ENCODE assay signal across 9 cellular contexts in genomic region chr19:38683393-38684077, GRCh38. TPM values are rescaled to one million over a fixed set of nuclear protein-coding genes. Genes with fewer than 3 reads are reported as not detected.
DNase-seq lines count a peak whose midpoint lies in the region; ATAC-seq lines count a peak whose summit lies in the region.
"Had no signal": no experiment of that assay in that cellular context is flagged by ENCODE, and none has a peak within 500 bp of the region (broad histone marks: within the 10 kb centered on the region; RNA-seq: fewer than 3 reads in every experiment).

No MANE protein-coding gene starts in this region.

- ATAC-seq in esophagus mucosa (peak; percentile 89), HG03280 (IDR thresholded peaks at IDR 0.05; ENCODE audit: unreplicated experiment) (no peak), HG03175 (IDR thresholded peaks at IDR 0.05; ENCODE audit: unreplicated experiment) (no peak)
- ATAC-seq in naive thymus-derived CD4-positive, alpha-beta T cell: peak; percentile 58

- H3K4me1 ChIP-seq in GM23248 (ENCODE audit: insufficient read depth): peaks cover 79% of the 10 kb centered on the region
- H3K4me1 ChIP-seq in naive thymus-derived CD4-positive, alpha-beta T cell (ENCODE audit: control insufficient read depth in 2 of 2, insufficient read depth in 2 of 2, low read length in 2 of 2): peaks cover 18 to 84% of the 10 kb centered on the region in 2 donors
- H3K4me1 ChIP-seq in thymus (ENCODE audit: control insufficient read depth, insufficient read depth, low read length): peaks cover 9% of the 10 kb centered on the region

- H3K4me3 ChIP-seq in GM23248 (peak overlapping the region; percentile 26; the same call in 1 of the 2 replicates), thymus (ENCODE audit: low read length) (no peak overlapping the region)
- H3K4me3 ChIP-seq in naive thymus-derived CD4-positive, alpha-beta T cell (ENCODE audit: low read length): no peak overlapping the region

- peaks cover 66% of the 10 kb centered on the region for H3F3A ChIP-seq in GM23248 (ENCODE audit: insufficient read depth)

- H3K4me2 ChIP-seq in GM23248 (ENCODE audit: unreplicated experiment): peak overlapping the region; percentile 75

- H3K79me2 ChIP-seq in GM23248 (ENCODE audit: insufficient read depth): peaks cover 91% of the 10 kb centered on the region

- no peaks in the 10 kb centered on the region for H4K20me1 ChIP-seq in GM23248 (ENCODE audit: insufficient read depth)

- peaks cover 0 to 3% (median 0%) of the 10 kb centered on the region in 11 donors for H3K9me3 Mint-ChIP-seq in naive thymus-derived CD4-positive, alpha-beta T cell
- H3K9me3 Mint-ChIP-seq: activated naive CD4-positive, alpha-beta T cell treated with anti-CD3 and anti-CD28 coated beads, Interleukin-2, amount 50 U/mL, for 24 hours had no signal

- peaks cover 33 to 88% (median 55%) of the 10 kb centered on the region in 7 donors for H3K4me1 Mint-ChIP-seq in naive thymus-derived CD4-positive, alpha-beta T cell

- WGBS in GM23248 (ENCODE audit: low coverage in 1 of 2, low lambda C conversion rate in 2 of 2, missing lambda C conversion rate in 2 of 2), 2 experiments: 21 to 26% methylated on average over 10 of the region's 10 CpGs
- WGBS in thymus: 64% methylated on average over 10 of the region's 10 CpGs

- peak overlapping the region in 1 of 10 donors; percentile 38 for H3K4me3 Mint-ChIP-seq in naive thymus-derived CD4-positive, alpha-beta T cell
- H3K4me3 Mint-ChIP-seq: activated naive CD4-positive, alpha-beta T cell treated with anti-CD3 and anti-CD28 coated beads, Interleukin-2, amount 50 U/mL, for 24 hours had no signal

- CTCF ChIA-PET in naive thymus-derived CD4-positive, alpha-beta T cell (lab: Charles Lee): no interaction called here

- H3K27ac ChIP-seq in GM23248: peak overlapping the region; percentile 99
- H3K27ac ChIP-seq in naive thymus-derived CD4-positive, alpha-beta T cell (ENCODE audit: low read depth, low read length): no peak overlapping the region
- H3K27ac ChIP-seq in thymus (ENCODE audit: low read depth): peak overlapping the region; percentile 74

- peak overlapping the region; percentile 84 for H3K9ac ChIP-seq in GM23248

- H3K36me3 ChIP-seq in GM23248 (ENCODE audit: low read depth): peaks cover 7% of the 10 kb centered on the region; the same call in 1 of the 2 replicates
- H3K36me3 ChIP-seq in naive thymus-derived CD4-positive, alpha-beta T cell (ENCODE audit: control insufficient read depth in 2 of 3, insufficient read depth in 3 of 3, low read length in 3 of 3): no peaks in the 10 kb centered on the region
- H3K36me3 ChIP-seq in thymus (ENCODE audit: control insufficient read depth, insufficient read depth): no peaks in the 10 kb centered on the region

- H3K9me3 ChIP-seq in GM23248 (ENCODE audit: low read depth) (no peaks in the 10 kb centered on the region), thymus (ENCODE audit: control insufficient read depth) (no peaks in the 10 kb centered on the region)
- no peaks in the 10 kb centered on the region for H3K9me3 ChIP-seq in naive thymus-derived CD4-positive, alpha-beta T cell (ENCODE audit: control insufficient read depth in 2 of 3, low read length in 3 of 3)

- in situ Hi-C loops in GM23248 (cut with MboI): no loop called here

- H2AFZ ChIP-seq in GM23248: no peak overlapping the region

- H3K27me3 ChIP-seq in GM23248 (replicated peaks; ENCODE audit: insufficient read depth) (no peaks in the 10 kb centered on the region), thymus (ENCODE audit: control insufficient read depth, insufficient read depth) (no peaks in the 10 kb centered on the region)
- H3K27me3 ChIP-seq in naive thymus-derived CD4-positive, alpha-beta T cell (ENCODE audit: control insufficient read depth in 2 of 2, insufficient read depth in 2 of 2, low read length in 2 of 2): no peaks in the 10 kb centered on the region

- DNase-seq in GM23248 (peak; percentile 93), NCI-H774 (lab: John Stamatoyannopoulos, UW) (peak; percentile 7), activated T-cell treated with anti-CD3 and anti-CD28 coated beads for 24 hours (ENCODE audit: low read depth) (peak; percentile 44)
- DNase-seq in naive thymus-derived CD4-positive, alpha-beta T cell: peak in 1 of 9 donors; percentile 37

- H3K27ac Mint-ChIP-seq in naive thymus-derived CD4-positive, alpha-beta T cell: peak overlapping the region in 1 of 9 donors; percentile 75
- H3K27ac Mint-ChIP-seq: activated naive CD4-positive, alpha-beta T cell treated with anti-CD3 and anti-CD28 coated beads, Interleukin-2, amount 50 U/mL, for 24 hours had no signal

- POLR2A ChIA-PET in naive thymus-derived CD4-positive, alpha-beta T cell (lab: Charles Lee): no interaction called here

- H3K9me2 ChIP-seq in GM23248 (ENCODE audit: insufficient read depth): no peaks in the 10 kb centered on the region

- intact Hi-C loops in naive thymus-derived CD4-positive, alpha-beta T cell (cut with micrococcal nuclease): no loop called here

- no peaks in the 10 kb centered on the region for H3K27me3 Mint-ChIP-seq in naive thymus-derived CD4-positive, alpha-beta T cell
- H3K27me3 Mint-ChIP-seq: activated naive CD4-positive, alpha-beta T cell treated with anti-CD3 and anti-CD28 coated beads, Interleukin-2, amount 50 U/mL, for 24 hours had no signal

- peaks cover 0 to 27% (median 8%) of the 10 kb centered on the region in 5 donors for H3K36me3 Mint-ChIP-seq in naive thymus-derived CD4-positive, alpha-beta T cell

RNA-seq across cellular contexts. Expression of gene ACTN4, which starts 36.1 kb away (rescaled TPM):
- total RNA-seq in GM23248 (2014; rRNA removed; shearing (Covaris generic)): 467 and 477 TPM in 2 replicates
- polyA plus RNA-seq in GM23248 (2016; fragmentation: Nextera tagmentation; extraction: Ambion mirVana) (84.6 and 85.7 TPM in 2 replicates), thymus (124 TPM)
- total RNA-seq in esophagus mucosa: 455 TPM
- 100 to 1,000 TPM in 2 of 5 experiments, 10 to 100 TPM in 3; 49.2 to 355 (median 54.4) TPM for total RNA-seq in naive thymus-derived CD4-positive, alpha-beta T cell
- 1 to 10 TPM; 2.8 to 3.9 TPM for polyA plus RNA-seq in naive thymus-derived CD4-positive, alpha-beta T cell

Comparison
In these comparisons a context has a peak if more than half of its experiments do, and no peak if none do; other contexts are left out.
1. ATAC-seq: peak in esophagus mucosa (single experiment) and naive thymus-derived CD4-positive, alpha-beta T cell (single experiment); none in HG03280 (single experiment) and HG03175 (single experiment).